Comparison of ENCODE assay signal across 7 cellular contexts in the genomic region with DNA sequence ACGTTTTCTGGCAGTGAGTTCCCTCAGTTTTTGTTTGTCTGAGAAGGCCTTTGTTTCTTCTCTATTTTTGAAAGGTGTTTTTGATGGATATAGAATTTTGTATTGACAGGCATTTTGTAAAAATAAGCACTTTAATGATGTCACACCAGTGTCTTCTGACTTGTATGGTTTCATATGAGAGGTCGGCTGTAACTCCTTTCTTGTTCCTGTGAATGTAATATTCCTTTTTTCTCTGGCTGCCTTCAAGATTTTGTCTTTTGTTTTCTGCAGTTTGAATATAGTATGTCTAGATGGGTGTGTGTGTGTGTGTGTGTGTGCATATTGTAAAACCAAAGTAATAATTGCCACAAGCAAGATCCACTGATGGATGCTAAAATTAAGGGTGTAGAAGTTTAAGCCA.
"Had no signal": no experiment of that assay in that cellular context is flagged by ENCODE, and none has a peak within 500 bp of the region (broad histone marks: within the 10 kb centered on the region; RNA-seq: fewer than 3 reads in every experiment).

No MANE protein-coding gene starts in this region.

- ATAC-seq: HepG2 had no signal

- H3K4me2 ChIP-seq: KMS-11 had no signal

- DNase-seq: IMR-90, KBM-7, KG1 had no signal

- FAIRE-seq: HepG2, HTR-8/SVneo had no signal

- H3K9ac ChIP-seq: KMS-11 had no signal

- H3K27ac ChIP-seq: HL-60, KMS-11 had no signal
